ENCODE assay signal across 26 cellular contexts in the genomic region with DNA sequence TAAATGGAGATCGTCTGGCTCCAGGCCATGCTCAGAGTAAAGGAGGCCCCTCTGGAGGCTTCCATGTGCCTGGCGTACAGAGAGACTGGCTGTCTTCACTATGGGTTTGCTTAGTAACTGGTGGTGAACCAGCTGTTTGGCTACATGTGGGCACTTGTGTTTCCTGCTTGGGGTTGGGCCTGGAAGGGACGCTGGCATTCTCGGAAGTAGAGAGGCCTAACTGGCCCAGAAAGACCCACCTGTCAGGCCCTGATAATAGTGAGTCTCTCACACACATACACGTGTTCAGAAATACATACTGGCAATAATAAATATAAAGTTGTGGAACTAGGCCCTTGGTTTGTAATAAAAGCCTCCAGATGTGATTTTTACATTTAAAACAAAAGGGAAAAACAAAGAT.
"Had no signal": no experiment of that assay in that cellular context is flagged by ENCODE, and none has a peak within 500 bp of the region (broad histone marks: within the 10 kb centered on the region; RNA-seq: fewer than 3 reads in every experiment).

No MANE protein-coding gene starts in this region.

- H3K36me3 Mint-ChIP-seq: activated naive CD8-positive, alpha-beta T cell; mesothelial cell of epicardium; naive B cell; stimulated activated naive B cell treated with anti-CD40 and anti-IgM and Interleukin-4, amounts not matched to agents 10 μg/mL and 1 μg/mL and 100 μg/mL, for 72 hours had no signal

- H3K4me3 ChIP-seq: body of pancreas, cardiac muscle cell, pancreas, prostate gland, suprapubic skin, tibial artery, upper lobe of right lung had no signal

- H3K9me3 ChIP-seq: body of pancreas, pancreas, prostate gland, suprapubic skin, tibial artery, upper lobe of right lung had no signal

- H3K4me3 Mint-ChIP-seq: activated CD4-positive, alpha-beta T cell treated with anti-CD3 and anti-CD28 coated beads for 36 hours; activated naive CD8-positive, alpha-beta T cell; effector memory CD8-positive, alpha-beta T cell; mesothelial cell of epicardium; naive B cell; neural crest cell; stimulated activated naive B cell treated with anti-CD40 and anti-IgM and Interleukin-4, amounts not matched to agents 10 μg/mL and 1 μg/mL and 100 μg/mL, for 72 hours had no signal

- H3K4me1 ChIP-seq: body of pancreas, pancreas, prostate gland, suprapubic skin, tibial artery, upper lobe of right lung had no signal

- H3K27me3 Mint-ChIP-seq: activated CD4-positive, alpha-beta T cell treated with anti-CD3 and anti-CD28 coated beads for 36 hours; activated naive CD8-positive, alpha-beta T cell; naive B cell; stimulated activated naive B cell treated with anti-CD40 and anti-IgM and Interleukin-4, amounts not matched to agents 10 μg/mL and 1 μg/mL and 100 μg/mL, for 72 hours had no signal

- H3K9me3 Mint-ChIP-seq: effector memory CD8-positive, alpha-beta T cell; mesothelial cell of epicardium; naive B cell; neural crest cell; stimulated activated naive B cell treated with anti-CD40 and anti-IgM and Interleukin-4, amounts not matched to agents 10 μg/mL and 1 μg/mL and 100 μg/mL, for 72 hours had no signal

- H3K27me3 ChIP-seq: body of pancreas, pancreas, suprapubic skin, tibial artery, upper lobe of right lung had no signal

- H3K27ac Mint-ChIP-seq: activated CD4-positive, alpha-beta T cell treated with anti-CD3 and anti-CD28 coated beads for 36 hours; activated naive CD8-positive, alpha-beta T cell; mesothelial cell of epicardium; naive B cell; stimulated activated naive B cell treated with anti-CD40 and anti-IgM and Interleukin-4, amounts not matched to agents 10 μg/mL and 1 μg/mL and 100 μg/mL, for 72 hours had no signal

- H3K4me1 Mint-ChIP-seq: naive B cell; neural crest cell; stimulated activated naive B cell treated with anti-CD40 and anti-IgM and Interleukin-4, amounts not matched to agents 10 μg/mL and 1 μg/mL and 100 μg/mL, for 72 hours had no signal

- DNase-seq: activated CD4-positive, alpha-beta T cell treated with anti-CD3 and anti-CD28 coated beads for 36 hours; activated CD4-positive, CD25-positive, alpha-beta regulatory T cell; activated effector memory CD4-positive, alpha-beta T cell treated with Interleukin-2 at 50 U/mL for 16 hours; activated naive CD4-positive, alpha-beta T cell treated with Interleukin-2 at 50 U/mL for 16 hours; activated T-cell treated with anti-CD3 and anti-CD28 coated beads for 4 hours; aorta; body of pancreas; cortex of kidney; effector memory CD8-positive, alpha-beta T cell; erythroblast; head of caudate nucleus; hypothalamus; naive B cell; nucleus accumbens; pancreas; stimulated activated CD4-positive, alpha-beta T cell treated with anti-CD3 and anti-CD28 coated beads, Interleukin-15, amount 100 ng/mL, for 24 hours; stimulated activated CD4-positive, alpha-beta T cell treated with anti-CD3 and anti-CD28 coated beads, Interleukin-2, amount 100 ng/mL, for 24 hours; stimulated activated naive B cell treated with anti-CD40 and anti-IgM and Interleukin-4, amounts not matched to agents 10 μg/mL and 1 μg/mL and 100 μg/mL, for 72 hours; tibial artery; upper lobe of right lung had no signal

- H3K27ac ChIP-seq: body of pancreas, cardiac muscle cell, pancreas, prostate gland, suprapubic skin, tibial artery, upper lobe of right lung had no signal

- ATAC-seq: activated CD4-positive, alpha-beta T cell treated with anti-CD3 and anti-CD28 coated beads for 36 hours; body of pancreas; effector memory CD8-positive, alpha-beta T cell; stimulated activated naive B cell treated with anti-CD40 and anti-IgM and Interleukin-4, amounts not matched to agents 10 μg/mL and 1 μg/mL and 100 μg/mL, for 72 hours; upper lobe of right lung had no signal

- H3K36me3 ChIP-seq: cardiac muscle cell, pancreas, prostate gland, suprapubic skin, tibial artery, upper lobe of right lung had no signal
